ENCODE assay signal across 17 cellular contexts in genomic region chr4:12393631-12394262, GRCh38.
"Had no signal": no experiment of that assay in that cellular context is flagged by ENCODE, and none has a peak within 500 bp of the region (broad histone marks: within the 10 kb centered on the region; RNA-seq: fewer than 3 reads in every experiment).

No MANE protein-coding gene starts in this region.

- H3K4me3 ChIP-seq: tibial nerve, vagina had no signal

- ATAC-seq: stimulated activated naive CD8-positive, alpha-beta T cell treated with anti-CD3 and anti-CD28 coated beads, Interleukin-15, Interleukin-2, amounts not matched to agents 100 U/mL and 50 U/mL, for 24 hours had no signal

- H3K36me3 Mint-ChIP-seq: activated naive CD8-positive, alpha-beta T cell had no signal

- FAIRE-seq: colon, frontal cortex had no signal

- H3K4me1 Mint-ChIP-seq: endodermal cell, nephron had no signal

- H3K27me3 ChIP-seq: tibial nerve, vagina had no signal

- H3K27me3 Mint-ChIP-seq: activated naive CD8-positive, alpha-beta T cell had no signal

- H3K9me3 Mint-ChIP-seq: endodermal cell, nephron had no signal

- H3K36me3 ChIP-seq: tibial nerve, vagina had no signal

- H3K27ac Mint-ChIP-seq: activated naive CD8-positive, alpha-beta T cell; endodermal cell; nephron had no signal

- H3K9me3 ChIP-seq: tibial nerve, vagina had no signal

- H3K27ac ChIP-seq: tibial nerve, vagina had no signal

- H3K4me1 ChIP-seq: tibial nerve, vagina had no signal

- DNase-seq: activated CD4-positive, alpha-beta T cell treated with anti-CD3 and anti-CD28 coated beads, Interleukin-2, amount 50 U/mL, for 4 hours; activated gamma-delta T cell treated with Interleukin-2 at 50 U/mL for 16 hours; amniotic stem cell; caudate nucleus; endodermal cell; posterior cingulate gyrus; retina; stimulated activated CD4-positive, alpha-beta T cell treated with anti-CD3 and anti-CD28 coated beads, Interleukin-2, amount 100 ng/mL, for 24 hours; stimulated activated naive CD8-positive, alpha-beta T cell treated with anti-CD3 and anti-CD28 coated beads, Interleukin-15, Interleukin-2, amounts not matched to agents 100 U/mL and 50 U/mL, for 24 hours; substantia nigra; SW 1271 had no signal

- H3K4me3 Mint-ChIP-seq: activated naive CD8-positive, alpha-beta T cell; endodermal cell; nephron had no signal
